In the genomic region with DNA sequence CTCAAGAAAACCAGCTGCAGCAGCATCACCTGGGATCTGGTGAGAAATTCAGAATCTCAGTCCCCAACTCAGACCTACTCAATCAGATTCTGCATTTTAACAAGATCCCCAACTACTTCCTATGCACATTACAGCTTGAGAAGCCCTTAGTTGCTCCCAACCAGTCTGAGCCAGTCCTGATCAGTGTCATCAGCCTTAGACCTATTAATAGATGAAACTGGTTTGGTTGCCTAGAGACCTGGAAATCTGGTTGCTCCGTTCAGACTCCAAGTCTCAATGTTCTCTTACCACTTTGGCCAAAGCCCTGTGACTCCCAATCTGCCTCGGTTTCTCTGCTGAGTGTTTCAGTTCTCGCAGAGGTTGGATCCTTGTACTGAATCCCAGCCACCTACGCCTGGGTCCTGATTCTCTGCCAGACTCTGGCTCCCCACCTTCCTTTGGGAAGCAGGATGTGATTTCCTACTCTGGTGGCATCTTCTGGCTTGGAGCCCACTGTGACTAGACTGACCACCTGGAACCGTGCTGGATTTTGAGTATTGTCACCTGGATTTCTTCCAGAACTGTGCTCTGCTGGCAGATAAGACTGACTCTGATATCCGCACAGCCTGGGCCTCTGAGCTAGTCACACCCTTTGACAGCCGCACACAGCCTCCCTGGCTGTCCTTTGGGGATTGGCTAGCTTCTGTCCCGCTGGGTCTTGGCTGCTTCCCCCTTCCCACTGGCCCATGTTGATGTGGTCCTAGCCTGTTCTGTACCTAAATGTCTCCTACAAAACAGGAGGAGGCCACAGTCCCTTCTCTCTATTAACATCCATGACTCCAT, we compare ENCODE assay signal across 20 cellular contexts. TPM values are rescaled to one million over a fixed set of nuclear protein-coding genes. Genes with fewer than 3 reads are reported as not detected.
DNase-seq lines count a peak whose midpoint lies in the region; ATAC-seq and TF ChIP-seq lines count a peak whose summit lies in the region.
"Had no signal": no experiment of that assay in that cellular context is flagged by ENCODE, and none has a peak within 500 bp of the region (broad histone marks: within the 10 kb centered on the region; RNA-seq: fewer than 3 reads in every experiment).

No MANE protein-coding gene starts in this region.

- H3K4me3 ChIP-seq in epithelial cell of esophagus (ENCODE audit: low read length) (no peak overlapping the region), neural cell (ENCODE audit: low read length) (peak overlapping the region; percentile 41), Peyer's patch (no peak overlapping the region), lower lobe of right lung (no peak overlapping the region)
- H3K4me3 ChIP-seq: ascending aorta, esophagus muscularis mucosa, hepatocyte, thyroid gland had no signal

- H3K9ac ChIP-seq in neural cell (ENCODE audit: low read length): peak overlapping the region; percentile 55

- peak overlapping the region; percentile 40 for H3K27ac ChIP-seq in C4-2B
- peak overlapping the region; percentile 89 for H3K27ac ChIP-seq in neural cell (ENCODE audit: low read length)
- H3K27ac ChIP-seq in Peyer's patch: no peak overlapping the region
- H3K27ac ChIP-seq in lower lobe of right lung: no peak overlapping the region
- H3K27ac ChIP-seq: ascending aorta, esophagus muscularis mucosa, hepatocyte, thyroid gland had no signal

- no peaks in the 10 kb centered on the region for H3K4me1 ChIP-seq in Peyer's patch
- H3K4me1 ChIP-seq in lower lobe of right lung: no peaks in the 10 kb centered on the region
- H3K4me1 ChIP-seq: ascending aorta had no signal

- no peak overlapping the region for H2AFZ ChIP-seq in neural cell (ENCODE audit: low read depth, low read length)
- H2AFZ ChIP-seq: hepatocyte had no signal

- intact Hi-C loops in lower lobe of right lung (cut with DNase I): no loop called here

- H3K79me2 ChIP-seq in neural cell (replicated peaks; ENCODE audit: insufficient read depth, low read length): no peaks in the 10 kb centered on the region
- H3K79me2 ChIP-seq: hepatocyte had no signal

- peak; percentile 46 for DNase-seq in NCI-H446 treated with DMSO at 0.1 percent for 48 hours (lab: John Stamatoyannopoulos, UW)
- DNase-seq in epithelial cell of esophagus (ENCODE audit: low read depth): peak; percentile 84
- DNase-seq in Peyer's patch: no peak
- no peak for DNase-seq in lower lobe of right lung
- no peak for DNase-seq in NCI-H1105 treated with DMSO at 0.1 percent for 48 hours (lab: John Stamatoyannopoulos, UW)
- DNase-seq in COLO668 (lab: John Stamatoyannopoulos, UW; ENCODE audit: unreplicated experiment): no peak
- DNase-seq: activated CD4-positive, CD25-positive, alpha-beta regulatory T cell treated with anti-CD3 and anti-CD28 coated beads, Interleukin-2, amount 50 U/mL, for 72 hours; H9; Kasumi-1; naive thymus-derived CD8-positive, alpha-beta T cell; NCI-H187; NCI-H526; stimulated activated CD4-positive, alpha-beta T cell treated with anti-CD3 and anti-CD28 coated beads, Interleukin-1b, Interleukin-23, amount 100 ng/mL, for 48 hours had no signal

- TF ChIP-seq CTCF in C4-2B (conservative IDR thresholded peaks at IDR 0.05) (no peak), epithelial cell of esophagus (IDR thresholded peaks at IDR 0.05; ENCODE audit: insufficient read depth, low read depth, low read length, missing control alignments) (no peak), neural cell (IDR thresholded peaks at IDR 0.05; ENCODE audit: poor library complexity, severe bottlenecking) (no peak), Peyer's patch (IDR thresholded peaks at IDR 0.05) (no peak), lower lobe of right lung (IDR thresholded peaks at IDR 0.05) (no peak)

- no peaks in the 10 kb centered on the region for H3K9me2 ChIP-seq in neural cell (ENCODE audit: insufficient read depth, low read length)

- peak overlapping the region; percentile 15 for H3K4me2 ChIP-seq in neural cell (ENCODE audit: low read length)
- H3K4me2 ChIP-seq: hepatocyte had no signal

- TF ChIP-seq RAD21 in neural cell (conservative IDR thresholded peaks at IDR 0.05): no peak

- no peak for TF ChIP-seq POLR2A in Peyer's patch (IDR thresholded peaks at IDR 0.05)

- no peaks in the 10 kb centered on the region for H4K20me1 ChIP-seq in neural cell (ENCODE audit: insufficient read depth)

- H3F3A ChIP-seq in neural cell (ENCODE audit: insufficient read depth, low read length, poor library complexity, severe bottlenecking): no peaks in the 10 kb centered on the region

- H3K36me3 ChIP-seq in neural cell (ENCODE audit: insufficient read depth, low read length): no peaks in the 10 kb centered on the region
- no peaks in the 10 kb centered on the region for H3K36me3 ChIP-seq in Peyer's patch
- no peaks in the 10 kb centered on the region for H3K36me3 ChIP-seq in lower lobe of right lung
- H3K36me3 ChIP-seq: ascending aorta, esophagus muscularis mucosa, thyroid gland had no signal

- TF ChIP-seq EP300 in neural cell (conservative IDR thresholded peaks at IDR 0.05; ENCODE audit: poor library complexity, severe bottlenecking): peak; percentile 73

- H3K27me3 ChIP-seq in neural cell (ENCODE audit: insufficient read depth, low read depth, low read length) (no peaks in the 10 kb centered on the region), Peyer's patch (no peaks in the 10 kb centered on the region), lower lobe of right lung (ENCODE audit: low read depth) (no peaks in the 10 kb centered on the region)
- H3K27me3 ChIP-seq: ascending aorta, esophagus muscularis mucosa, hepatocyte, thyroid gland had no signal

- H3K9me3 ChIP-seq in neural cell (ENCODE audit: low read length): no peaks in the 10 kb centered on the region
- H3K9me3 ChIP-seq in Peyer's patch: no peaks in the 10 kb centered on the region
- no peaks in the 10 kb centered on the region for H3K9me3 ChIP-seq in lower lobe of right lung
- H3K9me3 ChIP-seq: ascending aorta, esophagus muscularis mucosa, thyroid gland had no signal

- ATAC-seq in lower lobe of right lung: no peak
- ATAC-seq: left lobe of liver; naive thymus-derived CD8-positive, alpha-beta T cell had no signal

TF ChIP-seq in neural cell, 6 proteins besides CTCF, POLR2A, EP300 and RAD21:
- peak; percentile 64 for TF ChIP-seq POLR2AphosphoS5 (IDR thresholded peaks at IDR 0.05)
- TF ChIP-seq, protein P1, sequence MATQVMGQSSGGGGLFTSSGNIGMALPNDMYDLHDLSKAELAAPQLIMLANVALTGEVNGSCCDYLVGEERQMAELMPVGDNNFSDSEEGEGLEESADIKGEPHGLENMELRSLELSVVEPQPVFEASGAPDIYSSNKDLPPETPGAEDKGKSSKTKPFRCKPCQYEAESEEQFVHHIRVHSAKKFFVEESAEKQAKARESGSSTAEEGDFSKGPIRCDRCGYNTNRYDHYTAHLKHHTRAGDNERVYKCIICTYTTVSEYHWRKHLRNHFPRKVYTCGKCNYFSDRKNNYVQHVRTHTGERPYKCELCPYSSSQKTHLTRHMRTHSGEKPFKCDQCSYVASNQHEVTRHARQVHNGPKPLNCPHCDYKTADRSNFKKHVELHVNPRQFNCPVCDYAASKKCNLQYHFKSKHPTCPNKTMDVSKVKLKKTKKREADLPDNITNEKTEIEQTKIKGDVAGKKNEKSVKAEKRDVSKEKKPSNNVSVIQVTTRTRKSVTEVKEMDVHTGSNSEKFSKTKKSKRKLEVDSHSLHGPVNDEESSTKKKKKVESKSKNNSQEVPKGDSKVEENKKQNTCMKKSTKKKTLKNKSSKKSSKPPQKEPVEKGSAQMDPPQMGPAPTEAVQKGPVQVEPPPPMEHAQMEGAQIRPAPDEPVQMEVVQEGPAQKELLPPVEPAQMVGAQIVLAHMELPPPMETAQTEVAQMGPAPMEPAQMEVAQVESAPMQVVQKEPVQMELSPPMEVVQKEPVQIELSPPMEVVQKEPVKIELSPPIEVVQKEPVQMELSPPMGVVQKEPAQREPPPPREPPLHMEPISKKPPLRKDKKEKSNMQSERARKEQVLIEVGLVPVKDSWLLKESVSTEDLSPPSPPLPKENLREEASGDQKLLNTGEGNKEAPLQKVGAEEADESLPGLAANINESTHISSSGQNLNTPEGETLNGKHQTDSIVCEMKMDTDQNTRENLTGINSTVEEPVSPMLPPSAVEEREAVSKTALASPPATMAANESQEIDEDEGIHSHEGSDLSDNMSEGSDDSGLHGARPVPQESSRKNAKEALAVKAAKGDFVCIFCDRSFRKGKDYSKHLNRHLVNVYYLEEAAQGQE (IDR thresholded peaks at IDR 0.05; ENCODE audit: borderline replicate concordance): peak; percentile 31
- peak; percentile 25 for TF ChIP-seq SMC3 (conservative IDR thresholded peaks at IDR 0.05; ENCODE audit: poor library complexity)
- no peak for TF ChIP-seq TAF1 (IDR thresholded peaks at IDR 0.05; ENCODE audit: low read depth)
- no peak for TF ChIP-seq EZH2 (IDR thresholded peaks at IDR 0.05; ENCODE audit: borderline replicate concordance, insufficient read depth, low read length, poor library complexity, severe bottlenecking)
TF ChIP-seq in neural cell: peak in this region for 3.

RNA-seq across cellular contexts. Expression of a gene that starts 20.3 kb away (rescaled TPM):
- polyA plus RNA-seq in neural cell: 23.6 and 28.2 TPM in 2 replicates
- polyA minus RNA-seq in neural cell: 103 and 128 TPM in 2 replicates
- total RNA-seq in Peyer's patch (10 to 100 TPM; 34.7 to 48.5 (median 43.1) TPM), lower lobe of right lung (75.9 TPM)

Comparison
In these comparisons a context has a peak if more than half of its experiments do, and no peak if none do; other contexts are left out.
1. H3K27ac ChIP-seq: peak in C4-2B (single experiment) and neural cell (single experiment); none in Peyer's patch (0 of 4) and lower lobe of right lung (single experiment).
2. DNase-seq: peak in NCI-H446 treated with DMSO at 0.1 percent for 48 hours (single experiment) and epithelial cell of esophagus (single experiment); none in Peyer's patch (0 of 3), lower lobe of right lung (single experiment), NCI-H1105 treated with DMSO at 0.1 percent for 48 hours (single experiment) and COLO668 (single experiment).